1 cellular context compared by ENCODE assay signal in the genomic region with DNA sequence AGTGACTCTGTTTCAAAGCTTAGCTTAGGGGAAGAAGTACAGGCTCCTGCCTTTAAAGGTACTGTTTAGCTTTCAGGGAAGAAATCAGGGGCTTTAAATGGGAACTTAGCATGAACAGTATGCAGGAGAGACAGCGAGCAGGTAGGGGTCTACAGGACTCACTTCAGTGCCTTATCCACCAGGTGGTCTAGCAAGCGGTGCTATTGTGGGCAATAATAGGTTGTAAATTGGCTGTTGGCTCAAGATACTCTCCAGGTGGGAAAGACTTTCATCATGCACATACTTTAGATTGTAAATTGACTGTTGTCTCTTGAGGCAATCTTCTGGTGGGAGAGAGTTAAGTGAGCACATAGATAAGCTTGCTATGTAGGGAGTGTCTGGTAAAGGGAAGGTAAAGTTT.
TF ChIP-seq lines count a peak whose summit lies in the region.

No MANE protein-coding gene starts in this region.

TF ChIP-seq in WTC11, 78 proteins besides CTCF, POLR2A, EP300 and RAD21 (continued from another document):
- TF ChIP-seq NFYB (CRISPR knock-in tag; conservative IDR thresholded peaks at IDR 0.05; ENCODE audit: low read depth) = no peak
- no peak for TF ChIP-seq TEAD4 (CRISPR knock-in tag; IDR thresholded peaks at IDR 0.05)
